ENCODE assay signal across 26 cellular contexts in genomic region chr1:60255565-60255964, GRCh38.
DNase-seq lines count a peak whose midpoint lies in the region; ATAC-seq, FAIRE-seq and TF ChIP-seq lines count a peak whose summit lies in the region.
"Had no signal": no experiment of that assay in that cellular context is flagged by ENCODE, and none has a peak within 500 bp of the region (broad histone marks: within the 10 kb centered on the region; RNA-seq: fewer than 3 reads in every experiment).

No MANE protein-coding gene starts in this region.

- no peak overlapping the region for H2AFZ ChIP-seq in HepG2 (ENCODE audit: low read length)

- H3K9ac ChIP-seq in HepG2 (ENCODE audit: insufficient read depth, low read depth, low read length): no peak overlapping the region
- H3K9ac ChIP-seq: BLaER1 had no signal

- H3K4me3 ChIP-seq in HepG2 (replicated peaks in 1 of 3; ENCODE audit: insufficient read depth in 1 of 3, low read depth in 2 of 3, low read length in 3 of 3): no peak overlapping the region
- H3K4me3 ChIP-seq in right lobe of liver: no peak overlapping the region
- H3K4me3 ChIP-seq in H7 (ENCODE audit: insufficient read depth, low read depth, low read length): no peak overlapping the region
- H3K4me3 ChIP-seq: BLaER1, coronary artery, lung had no signal

- WGBS in HepG2 (ENCODE audit: low lambda C conversion rate): 5% methylated on average over 1 of the region's 1 CpG
- WGBS in right lobe of liver (ENCODE audit: insufficient coverage, low coverage, low lambda C conversion rate, missing lambda C conversion rate): 85% methylated on average over 1 of the region's 1 CpG

- TF ChIP-seq CTCF in HepG2 (CRISPR knock-in tag; IDR thresholded peaks at IDR 0.05) (no peak), right lobe of liver (IDR thresholded peaks at IDR 0.05) (no peak)

- in situ Hi-C loops in HepG2 (cut with HindIII; ENCODE audit: extremely low pct_ligation_motif_present, low pct_unique_long_range_greater_than_20kb): no loop called here

- H3K36me3 ChIP-seq in HepG2 (replicated peaks in 1 of 2; ENCODE audit: control insufficient read depth in 1 of 2, insufficient read depth in 2 of 2, low read length in 2 of 2) (no peaks in the 10 kb centered on the region), right lobe of liver (no peaks in the 10 kb centered on the region), H7 (replicated peaks; ENCODE audit: control insufficient read depth, insufficient read depth, low read length) (no peaks in the 10 kb centered on the region)
- H3K36me3 ChIP-seq: BLaER1 had no signal

- ATAC-seq in HepG2: no peak
- ATAC-seq in right lobe of liver: no peak
- no peak for ATAC-seq in HG02870 (IDR thresholded peaks at IDR 0.05; ENCODE audit: unreplicated experiment)
- ATAC-seq in HG03159 (IDR thresholded peaks at IDR 0.05; ENCODE audit: unreplicated experiment): no peak
- ATAC-seq: T-helper 17 cell had no signal

- no peaks in the 10 kb centered on the region for H4K20me1 ChIP-seq in HepG2 (ENCODE audit: insufficient read depth, low read length)
- H4K20me1 ChIP-seq: BLaER1 had no signal

- intact Hi-C loops in HepG2 (cut with micrococcal nuclease; ENCODE audit: unreplicated experiment): no loop called here
- intact Hi-C loops in right lobe of liver (cut with DNase I): no loop called here

- TF ChIP-seq POLR2A in HepG2 (IDR thresholded peaks at IDR 0.05; ENCODE audit: insufficient read depth in 1 of 2, low read depth in 2 of 2, low read length in 2 of 2): no peak
- TF ChIP-seq POLR2A in right lobe of liver (IDR thresholded peaks at IDR 0.05): no peak

- H3K9me3 ChIP-seq in HepG2 (ENCODE audit: low read length): no peaks in the 10 kb centered on the region
- H3K9me3 ChIP-seq in right lobe of liver: no peaks in the 10 kb centered on the region
- H3K9me3 ChIP-seq: BLaER1 had no signal

- no TSS peak for BruUV-seq in HepG2 (replicated peaks; lab: Mats Ljungman, UMichigan)

- H3K4me1 ChIP-seq in HepG2 (ENCODE audit: insufficient read depth, low read length) (no peaks in the 10 kb centered on the region), right lobe of liver (no peaks in the 10 kb centered on the region)
- H3K4me1 ChIP-seq: BLaER1 had no signal

- POLR2A ChIA-PET in HepG2 (lab: Yijun Ruan, JAX): no interaction called here

- H3K27me3 ChIP-seq in HepG2 (ENCODE audit: control insufficient read depth in 1 of 2, insufficient read depth in 2 of 2, low read length in 2 of 2) (no peaks in the 10 kb centered on the region), right lobe of liver (no peaks in the 10 kb centered on the region), H7 (ENCODE audit: control insufficient read depth, insufficient read depth, low read length) (no peaks in the 10 kb centered on the region)
- H3K27me3 ChIP-seq: BLaER1 had no signal

- TF ChIP-seq EP300 in HepG2 (IDR thresholded peaks at IDR 0.05; ENCODE audit: low read depth in 2 of 2, low read length in 2 of 2): no peak
- no peak for TF ChIP-seq EP300 in HepG2 (CRISPR knock-in tag; IDR thresholded peaks at IDR 0.05; ENCODE audit: borderline replicate concordance)

- H3K4me2 ChIP-seq in HepG2 (ENCODE audit: low read depth, low read length): no peak overlapping the region
- H3K4me2 ChIP-seq: BLaER1 had no signal

- no peak for TF ChIP-seq RAD21 in HepG2 (CRISPR knock-in tag; IDR thresholded peaks at IDR 0.05)

- H3K27ac ChIP-seq in HepG2 (ENCODE audit: extremely low read length, insufficient read depth, low read length) (no peak overlapping the region), right lobe of liver (no peak overlapping the region)
- H3K27ac ChIP-seq: BLaER1, coronary artery had no signal

- no peaks in the 10 kb centered on the region for H3K79me2 ChIP-seq in HepG2 (ENCODE audit: insufficient read depth, low read length)

- DNase-seq in HepG2 (ENCODE audit: low spot score) (peak; percentile 5), right lobe of liver (no peak), RKO (ENCODE audit: low spot score) (peak; percentile 37), fibroblast of gingiva (ENCODE audit: low read depth) (peak; percentile 9), NCI-H1092 (lab: John Stamatoyannopoulos, UW) (no peak), H7 (no peak)
- DNase-seq: 8988T; activated CD4-positive, alpha-beta T cell treated with anti-CD3 and anti-CD28 coated beads, Interleukin-2, amount 50 U/mL, for 1 hour; activated naive CD8-positive, alpha-beta T cell treated with anti-CD3 and anti-CD28 coated beads, Interleukin-2, amount 10 ng/mL, durations not matched to agents 7 days and 5 days; GF-D8; NCI-H1417 treated with DMSO at 0.1 percent for 48 hours; NCI-H526 treated with DMSO at 0.1 percent for 48 hours; retina; stimulated activated CD4-positive, alpha-beta T cell treated with anti-CD3 and anti-CD28 coated beads, Interleukin-15, amount 100 ng/mL, for 24 hours; substantia nigra; T-helper 17 cell had no signal

- CTCF ChIA-PET in HepG2 (lab: Yijun Ruan, JAX; ENCODE audit: low intra/inter-chr PET ratio, low total read pairs): no interaction called here

- FAIRE-seq in HepG2 (lab: Jason Lieb, UNC): no peak
- FAIRE-seq: D721Med, endometrium, frontal cortex, GM19239, keratinocyte had no signal

TF ChIP-seq in HepG2, 621 proteins besides CTCF, POLR2A, EP300 and RAD21:
- TF ChIP-seq MAFF (IDR thresholded peaks at IDR 0.05; ENCODE audit: low read depth, low read length): peak; percentile 40
- TF ChIP-seq MAFK (conservative IDR thresholded peaks at IDR 0.05 in 1 of 2, IDR thresholded peaks at IDR 0.05 in 1 of 2; ENCODE audit: low read length in 2 of 2): peak; percentile 61 to 81
- TF ChIP-seq NFE2L2 (IDR thresholded peaks at IDR 0.05; ENCODE audit: low read length): peak; percentile 90
- TF ChIP-seq ZNF777 (CRISPR knock-in tag; IDR thresholded peaks at IDR 0.05): no peak
- TF ChIP-seq TBL1XR1 (IDR thresholded peaks at IDR 0.05; ENCODE audit: borderline replicate concordance, low read length, partially characterized antibody): no peak

Comparison
In these comparisons a context has a peak if more than half of its experiments do, and no peak if none do; other contexts are left out.
1. DNase-seq: peak in HepG2 (single experiment), RKO (single experiment) and fibroblast of gingiva (single experiment); none in right lobe of liver (0 of 3), NCI-H1092 (single experiment) and H7 (single experiment).